In the genomic region with DNA sequence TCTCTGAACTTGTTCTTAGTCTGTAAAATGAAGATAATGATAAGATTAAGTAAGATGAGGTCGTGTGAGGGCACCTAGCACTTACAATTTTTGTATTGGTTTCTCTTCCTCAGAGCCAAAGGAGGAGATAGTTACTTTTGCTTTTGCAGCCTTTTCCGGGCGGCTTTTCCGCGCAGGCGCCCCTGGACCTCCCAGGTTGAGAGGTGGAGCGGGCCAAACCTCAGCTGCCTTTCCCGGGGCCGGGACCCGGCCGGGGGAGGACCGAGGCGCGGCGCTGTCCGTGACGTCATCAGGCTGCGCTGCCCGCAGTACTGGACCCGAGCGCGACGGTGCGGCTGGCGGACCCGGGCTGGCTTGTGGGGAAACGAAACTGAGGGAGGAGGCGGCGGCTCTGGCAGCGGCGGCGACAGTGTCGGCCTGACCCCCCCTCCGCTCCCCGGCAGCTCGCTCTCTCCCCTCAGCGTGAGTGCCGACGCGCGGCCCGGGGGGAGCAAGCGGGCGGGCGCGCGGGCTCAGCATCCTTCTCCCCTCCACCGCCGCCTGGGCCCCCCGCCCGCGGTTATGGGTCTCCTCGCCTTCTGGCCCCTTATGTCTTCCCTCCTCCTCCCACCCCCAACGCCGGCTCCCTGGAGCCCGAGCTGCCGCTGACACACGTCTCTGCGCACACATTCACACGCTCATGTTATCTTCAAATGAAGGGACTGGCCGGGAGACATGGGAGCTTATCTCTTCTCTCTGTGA, we compare ENCODE assay signal across 1 cellular context.
TF ChIP-seq lines count a peak whose summit lies in the region.

Gene CMTR1 (plus strand): TSS at position 306 of the 741 bp plus-strand sequence. CDS start 2,409 bp downstream, outside the sequence.

TF ChIP-seq in WTC11, 78 proteins besides CTCF, POLR2A, EP300 and RAD21 (continued from another document and continues in another):
- TF ChIP-seq, protein P1, sequence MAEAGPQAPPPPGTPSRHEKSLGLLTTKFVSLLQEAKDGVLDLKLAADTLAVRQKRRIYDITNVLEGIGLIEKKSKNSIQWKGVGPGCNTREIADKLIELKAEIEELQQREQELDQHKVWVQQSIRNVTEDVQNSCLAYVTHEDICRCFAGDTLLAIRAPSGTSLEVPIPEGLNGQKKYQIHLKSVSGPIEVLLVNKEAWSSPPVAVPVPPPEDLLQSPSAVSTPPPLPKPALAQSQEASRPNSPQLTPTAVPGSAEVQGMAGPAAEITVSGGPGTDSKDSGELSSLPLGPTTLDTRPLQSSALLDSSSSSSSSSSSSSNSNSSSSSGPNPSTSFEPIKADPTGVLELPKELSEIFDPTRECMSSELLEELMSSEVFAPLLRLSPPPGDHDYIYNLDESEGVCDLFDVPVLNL (CRISPR knock-in tag; IDR thresholded peaks at IDR 0.05; ENCODE audit: borderline replicate concordance, low read depth): no peak
- TF ChIP-seq RORB (CRISPR knock-in tag; IDR thresholded peaks at IDR 0.05) (no peak), CREM (CRISPR knock-in tag; IDR thresholded peaks at IDR 0.05) (peak; percentile 100), AFF4 (CRISPR knock-in tag; IDR thresholded peaks at IDR 0.05; ENCODE audit: borderline replicate concordance) (no peak), KAT7 (CRISPR knock-in tag; IDR thresholded peaks at IDR 0.05; ENCODE audit: borderline replicate concordance) (0 out of 2 replicates have a peak, but pooled peaks have one; percentile 13), ZSCAN18 (CRISPR knock-in tag; IDR thresholded peaks at IDR 0.05) (no peak), NFYB (CRISPR knock-in tag; conservative IDR thresholded peaks at IDR 0.05; ENCODE audit: low read depth) (no peak), IRF1 (CRISPR knock-in tag; IDR thresholded peaks at IDR 0.05) (no peak), ZNF416 (CRISPR knock-in tag; IDR thresholded peaks at IDR 0.05) (no peak), JAZF1 (CRISPR knock-in tag; IDR thresholded peaks at IDR 0.05) (no peak), ETV6 (CRISPR knock-in tag; IDR thresholded peaks at IDR 0.05) (peak; percentile 81; the same call in 1 of the 2 replicates), ZNF219 (CRISPR knock-in tag; IDR thresholded peaks at IDR 0.05; ENCODE audit: borderline replicate concordance) (no peak), SP1 (CRISPR knock-in tag; conservative IDR thresholded peaks at IDR 0.05) (peak; percentile 91), ERG (CRISPR knock-in tag; IDR thresholded peaks at IDR 0.05) (no peak), ZNF121 (CRISPR knock-in tag; IDR thresholded peaks at IDR 0.05) (peak; percentile 71), TP53 (CRISPR knock-in tag; IDR thresholded peaks at IDR 0.05) (no peak), ZBTB21 (CRISPR knock-in tag; IDR thresholded peaks at IDR 0.05; ENCODE audit: borderline replicate concordance) (no peak), MYBL2 (CRISPR knock-in tag; IDR thresholded peaks at IDR 0.05) (peak; percentile 75; the same call in 1 of the 2 replicates), TEAD1 (CRISPR knock-in tag; IDR thresholded peaks at IDR 0.05) (0 out of 2 replicates have a peak, but pooled peaks have one; percentile 70), CDX4 (CRISPR knock-in tag; IDR thresholded peaks at IDR 0.05; ENCODE audit: borderline replicate concordance) (no peak), SMAD3 (CRISPR knock-in tag; IDR thresholded peaks at IDR 0.05; ENCODE audit: borderline replicate concordance) (no peak), TCF7 (CRISPR knock-in tag; IDR thresholded peaks at IDR 0.05; ENCODE audit: low read depth) (no peak), ZNF232 (CRISPR knock-in tag; IDR thresholded peaks at IDR 0.05) (no peak), HMGA2 (CRISPR knock-in tag; IDR thresholded peaks at IDR 0.05) (no peak), MXD4 (CRISPR knock-in tag; IDR thresholded peaks at IDR 0.05; ENCODE audit: borderline replicate concordance) (no peak), IRF2 (CRISPR knock-in tag; IDR thresholded peaks at IDR 0.05; ENCODE audit: borderline replicate concordance, low read depth) (no peak), HMGXB4 (CRISPR knock-in tag; IDR thresholded peaks at IDR 0.05) (peak; percentile 55; the same call in 1 of the 2 replicates), E2F1 (CRISPR knock-in tag; IDR thresholded peaks at IDR 0.05) (no peak), JUN (CRISPR knock-in tag; IDR thresholded peaks at IDR 0.05) (no peak)
- TF ChIP-seq, protein P2, sequence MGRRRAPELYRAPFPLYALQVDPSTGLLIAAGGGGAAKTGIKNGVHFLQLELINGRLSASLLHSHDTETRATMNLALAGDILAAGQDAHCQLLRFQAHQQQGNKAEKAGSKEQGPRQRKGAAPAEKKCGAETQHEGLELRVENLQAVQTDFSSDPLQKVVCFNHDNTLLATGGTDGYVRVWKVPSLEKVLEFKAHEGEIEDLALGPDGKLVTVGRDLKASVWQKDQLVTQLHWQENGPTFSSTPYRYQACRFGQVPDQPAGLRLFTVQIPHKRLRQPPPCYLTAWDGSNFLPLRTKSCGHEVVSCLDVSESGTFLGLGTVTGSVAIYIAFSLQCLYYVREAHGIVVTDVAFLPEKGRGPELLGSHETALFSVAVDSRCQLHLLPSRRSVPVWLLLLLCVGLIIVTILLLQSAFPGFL (CRISPR knock-in tag; IDR thresholded peaks at IDR 0.05; ENCODE audit: borderline replicate concordance): no peak
- TF ChIP-seq, protein P3, sequence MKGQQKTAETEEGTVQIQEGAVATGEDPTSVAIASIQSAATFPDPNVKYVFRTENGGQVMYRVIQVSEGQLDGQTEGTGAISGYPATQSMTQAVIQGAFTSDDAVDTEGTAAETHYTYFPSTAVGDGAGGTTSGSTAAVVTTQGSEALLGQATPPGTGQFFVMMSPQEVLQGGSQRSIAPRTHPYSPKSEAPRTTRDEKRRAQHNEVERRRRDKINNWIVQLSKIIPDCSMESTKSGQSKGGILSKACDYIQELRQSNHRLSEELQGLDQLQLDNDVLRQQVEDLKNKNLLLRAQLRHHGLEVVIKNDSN (CRISPR knock-in tag; IDR thresholded peaks at IDR 0.05): no peak
- TF ChIP-seq, protein P4, sequence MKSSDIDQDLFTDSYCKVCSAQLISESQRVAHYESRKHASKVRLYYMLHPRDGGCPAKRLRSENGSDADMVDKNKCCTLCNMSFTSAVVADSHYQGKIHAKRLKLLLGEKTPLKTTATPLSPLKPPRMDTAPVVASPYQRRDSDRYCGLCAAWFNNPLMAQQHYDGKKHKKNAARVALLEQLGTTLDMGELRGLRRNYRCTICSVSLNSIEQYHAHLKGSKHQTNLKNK (CRISPR knock-in tag; IDR thresholded peaks at IDR 0.05): no peak
- TF ChIP-seq, protein P5, sequence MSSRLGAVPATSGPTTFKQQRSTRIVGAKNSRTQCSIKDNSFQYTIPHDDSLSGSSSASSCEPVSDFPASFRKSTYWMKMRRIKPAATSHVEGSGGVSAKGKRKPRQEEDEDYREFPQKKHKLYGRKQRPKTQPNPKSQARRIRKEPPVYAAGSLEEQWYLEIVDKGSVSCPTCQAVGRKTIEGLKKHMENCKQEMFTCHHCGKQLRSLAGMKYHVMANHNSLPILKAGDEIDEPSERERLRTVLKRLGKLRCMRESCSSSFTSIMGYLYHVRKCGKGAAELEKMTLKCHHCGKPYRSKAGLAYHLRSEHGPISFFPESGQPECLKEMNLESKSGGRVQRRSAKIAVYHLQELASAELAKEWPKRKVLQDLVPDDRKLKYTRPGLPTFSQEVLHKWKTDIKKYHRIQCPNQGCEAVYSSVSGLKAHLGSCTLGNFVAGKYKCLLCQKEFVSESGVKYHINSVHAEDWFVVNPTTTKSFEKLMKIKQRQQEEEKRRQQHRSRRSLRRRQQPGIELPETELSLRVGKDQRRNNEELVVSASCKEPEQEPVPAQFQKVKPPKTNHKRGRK (CRISPR knock-in tag; IDR thresholded peaks at IDR 0.05; ENCODE audit: borderline replicate concordance): no peak
